In genomic region chr4:101693842-101694398, GRCh38 we compare ENCODE assay signal across 11 cellular contexts.
DNase-seq lines count a peak whose midpoint lies in the region; ATAC-seq and TF ChIP-seq lines count a peak whose summit lies in the region.
"Had no signal": no experiment of that assay in that cellular context is flagged by ENCODE, and none has a peak within 500 bp of the region (broad histone marks: within the 10 kb centered on the region; RNA-seq: fewer than 3 reads in every experiment).

No MANE protein-coding gene starts in this region.

- H3K27ac ChIP-seq in SJCRH30 (no peak overlapping the region), upper lobe of right lung (no peak overlapping the region)

- H3K4me3 Mint-ChIP-seq in T-helper 2 cell treated with Interferon-gamma antibody and Interleukin-4, amounts not matched to agents 5 μg/mL and 100 μg/mL, for 36 hours = no peak overlapping the region
- H3K4me3 Mint-ChIP-seq: activated CD8-positive, alpha-beta T cell treated with anti-CD3 and anti-CD28 coated beads for 36 hours had no signal

- H3K36me3 ChIP-seq in SJCRH30 = no peaks in the 10 kb centered on the region
- no peaks in the 10 kb centered on the region for H3K36me3 ChIP-seq in upper lobe of right lung

- peaks cover 2% of the 10 kb centered on the region for H3K27me3 Mint-ChIP-seq in T-helper 2 cell treated with Interferon-gamma antibody and Interleukin-4, amounts not matched to agents 5 μg/mL and 100 μg/mL, for 36 hours (ENCODE audit: low read depth)

- DNase-seq in GM12865 (ENCODE audit: low read depth) = peak; percentile 44
- peak; percentile 46 for DNase-seq in HPDE6-E6E7 (ENCODE audit: extremely low spot score)
- peak; percentile 33 to 57 for DNase-seq in SJCRH30
- no peak for DNase-seq in T-helper 2 cell treated with Interferon-gamma antibody and Interleukin-4, amounts not matched to agents 5 μg/mL and 100 μg/mL, for 36 hours (ENCODE audit: low spot score)
- DNase-seq in nucleus accumbens (lab: John Stamatoyannopoulos, UW) = no peak
- no peak for DNase-seq in hepatic stellate cell (ENCODE audit: low spot score)
- no peak for DNase-seq in upper lobe of right lung
- DNase-seq: activated CD8-positive, alpha-beta T cell treated with anti-CD3 and anti-CD28 coated beads for 36 hours; cortex of kidney; GF-D8 had no signal

- H3K9me3 ChIP-seq in SJCRH30 (replicated peaks) = no peaks in the 10 kb centered on the region
- H3K9me3 ChIP-seq in upper lobe of right lung = no peaks in the 10 kb centered on the region

- no peak overlapping the region for H3K4me3 ChIP-seq in GM12865 (ENCODE audit: low read depth, low read length)
- no peak overlapping the region for H3K4me3 ChIP-seq in SJCRH30
- H3K4me3 ChIP-seq in upper lobe of right lung = no peak overlapping the region

- TF ChIP-seq CTCF in GM12865 (IDR thresholded peaks at IDR 0.05; ENCODE audit: insufficient read depth, low read depth, low read length, missing control alignments) = no peak
- TF ChIP-seq CTCF in upper lobe of right lung (IDR thresholded peaks at IDR 0.05) = no peak

- no peaks in the 10 kb centered on the region for H3K4me1 Mint-ChIP-seq in T-helper 2 cell treated with Interferon-gamma antibody and Interleukin-4, amounts not matched to agents 5 μg/mL and 100 μg/mL, for 36 hours (ENCODE audit: low read depth)

- intact Hi-C loops in upper lobe of right lung (cut with DNase I) = no loop called here

- peaks cover 35% of the 10 kb centered on the region for H3K4me1 ChIP-seq in SJCRH30
- H3K4me1 ChIP-seq in upper lobe of right lung = no peaks in the 10 kb centered on the region

- no peaks in the 10 kb centered on the region for H3K27me3 ChIP-seq in SJCRH30
- H3K27me3 ChIP-seq in upper lobe of right lung = no peaks in the 10 kb centered on the region

- no peaks in the 10 kb centered on the region for H3K36me3 Mint-ChIP-seq in T-helper 2 cell treated with Interferon-gamma antibody and Interleukin-4, amounts not matched to agents 5 μg/mL and 100 μg/mL, for 36 hours (ENCODE audit: low read depth)

- H3K27ac Mint-ChIP-seq in T-helper 2 cell treated with Interferon-gamma antibody and Interleukin-4, amounts not matched to agents 5 μg/mL and 100 μg/mL, for 36 hours = no peak overlapping the region
- H3K27ac Mint-ChIP-seq: activated CD8-positive, alpha-beta T cell treated with anti-CD3 and anti-CD28 coated beads for 36 hours had no signal

- ATAC-seq in GM21529 (IDR thresholded peaks at IDR 0.05; ENCODE audit: unreplicated experiment) (peak; percentile 73), upper lobe of right lung (no peak)
- ATAC-seq: activated CD8-positive, alpha-beta T cell treated with anti-CD3 and anti-CD28 coated beads for 36 hours had no signal

- no peaks in the 10 kb centered on the region for H3K9me3 Mint-ChIP-seq in T-helper 2 cell treated with Interferon-gamma antibody and Interleukin-4, amounts not matched to agents 5 μg/mL and 100 μg/mL, for 36 hours
- H3K9me3 Mint-ChIP-seq: activated CD8-positive, alpha-beta T cell treated with anti-CD3 and anti-CD28 coated beads for 36 hours had no signal

Comparison
In these comparisons a context has a peak if more than half of its experiments do, and no peak if none do; other contexts are left out.
1. DNase-seq: peak in GM12865 (single experiment), HPDE6-E6E7 (single experiment) and SJCRH30 (2 of 2); none in T-helper 2 cell treated with Interferon-gamma antibody and Interleukin-4, amounts not matched to agents 5 μg/mL and 100 μg/mL, for 36 hours (single experiment), nucleus accumbens (0 of 56), hepatic stellate cell (single experiment) and upper lobe of right lung (single experiment).